22 cellular contexts compared by ENCODE assay signal in genomic region chr4:52263612-52264011, GRCh38.
A peak's percentile ranks its signal among the peaks of the same experiment; 100 is the strongest.
DNase-seq lines count a peak whose midpoint lies in the region; ATAC-seq and TF ChIP-seq lines count a peak whose summit lies in the region.
"Had no signal": no experiment of that assay in that cellular context is flagged by ENCODE, and none has a peak within 500 bp of the region (broad histone marks: within the 10 kb centered on the region; RNA-seq: fewer than 3 reads in every experiment).

No MANE protein-coding gene starts in this region.

- no peaks in the 10 kb centered on the region for H3K27me3 Mint-ChIP-seq in MCF 10A (ENCODE audit: insufficient read depth, unreplicated experiment)
- H3K27me3 Mint-ChIP-seq: activated CD4-positive, alpha-beta T cell treated with anti-CD3 and anti-CD28 coated beads, Interleukin-2, amount 10 ng/mL, durations not matched to agents 7 days and 5 days; CD4-positive, alpha-beta memory T cell had no signal

- DNase-seq in MCF 10A (ENCODE audit: unreplicated experiment) (peak; percentile 33), breast epithelium (ENCODE audit: low spot score in 2 of 2) (no peak), NCI-H446 (lab: John Stamatoyannopoulos, UW) (peak; percentile 83 to 95), epithelial cell of prostate (ENCODE audit: low read depth, low spot score) (peak; percentile 10), thoracic aorta (ENCODE audit: low spot score) (peak; percentile 4), smooth muscle cell (lab: John Stamatoyannopoulos, UW; ENCODE audit: unreplicated experiment) (no peak), inferior parietal cortex (ENCODE audit: extremely low spot score) (no peak), WERI-Rb-1 (no peak)
- DNase-seq: activated CD4-positive, alpha-beta T cell treated with anti-CD3 and anti-CD28 coated beads, Interleukin-2, amount 10 ng/mL, durations not matched to agents 7 days and 5 days; CD4-positive, alpha-beta memory T cell; esophagus squamous epithelium; mesendoderm; NCI-H2029 treated with DMSO at 0.1 percent for 48 hours; NCI-H748 treated with DMSO at 0.1 percent for 48 hours; Peyer's patch; stimulated activated CD4-positive, alpha-beta T cell treated with anti-CD3 and anti-CD28 coated beads, Interleukin-15, amount 100 ng/mL, for 24 hours; stimulated activated naive CD8-positive, alpha-beta T cell treated with anti-CD3 and anti-CD28 coated beads, Interleukin-15, Interleukin-2, amounts not matched to agents 100 U/mL and 50 U/mL, for 24 hours had no signal

- H3K4me3 ChIP-seq in breast epithelium, result no peak overlapping the region
- H3K4me3 ChIP-seq in thoracic aorta, result no peak overlapping the region
- H3K4me3 ChIP-seq in smooth muscle cell, result no peak overlapping the region
- H3K4me3 ChIP-seq in WERI-Rb-1 (ENCODE audit: low read depth, low read length), result no peak overlapping the region
- H3K4me3 ChIP-seq: body of pancreas, dorsolateral prefrontal cortex, esophagus squamous epithelium, GM12878, Peyer's patch had no signal

- no peak overlapping the region for H3K9ac ChIP-seq in smooth muscle cell (ENCODE audit: low read depth)

- H3K9me3 Mint-ChIP-seq in MCF 10A (ENCODE audit: unreplicated experiment), result no peaks in the 10 kb centered on the region

- no peaks in the 10 kb centered on the region for H3K4me1 ChIP-seq in breast epithelium
- peaks cover 10 to 44% of the 10 kb centered on the region in 2 donors for H3K4me1 ChIP-seq in thoracic aorta (ENCODE audit: control insufficient read depth in 1 of 2, low read depth in 2 of 2)
- H3K4me1 ChIP-seq in smooth muscle cell (ENCODE audit: low read depth), result no peaks in the 10 kb centered on the region
- H3K4me1 ChIP-seq: esophagus squamous epithelium, Peyer's patch had no signal

- no TSS peak for BruUV-seq in MCF 10A (replicated peaks; lab: Mats Ljungman, UMichigan)

- H3K36me3 ChIP-seq in breast epithelium, result no peaks in the 10 kb centered on the region
- no peaks in the 10 kb centered on the region for H3K36me3 ChIP-seq in thoracic aorta
- H3K36me3 ChIP-seq in smooth muscle cell (ENCODE audit: low read depth), result no peaks in the 10 kb centered on the region
- H3K36me3 ChIP-seq in WERI-Rb-1, result no peaks in the 10 kb centered on the region
- H3K36me3 ChIP-seq: esophagus squamous epithelium, Peyer's patch had no signal

- H2AFZ ChIP-seq in smooth muscle cell (ENCODE audit: low read depth), result no peak overlapping the region

- TF ChIP-seq CTCF in MCF 10A (IDR thresholded peaks at IDR 0.05; ENCODE audit: unreplicated experiment), result no peak
- no peak for TF ChIP-seq CTCF in breast epithelium (IDR thresholded peaks at IDR 0.05)
- no peak for TF ChIP-seq CTCF in thoracic aorta (IDR thresholded peaks at IDR 0.05)
- no peak for TF ChIP-seq CTCF in smooth muscle cell (IDR thresholded peaks at IDR 0.05; ENCODE audit: borderline replicate concordance, insufficient read depth, poor library complexity, severe bottlenecking)
- TF ChIP-seq CTCF in WERI-Rb-1 (IDR thresholded peaks at IDR 0.05; ENCODE audit: low read depth, low read length), result no peak

- H3F3A ChIP-seq in smooth muscle cell (ENCODE audit: low read depth), result no peaks in the 10 kb centered on the region

- H3K27ac ChIP-seq in breast epithelium (peak overlapping the region in 1 of 2 donors; percentile 21), epithelial cell of prostate (peak overlapping the region; percentile 46), thoracic aorta (peak overlapping the region; percentile 16 to 57), smooth muscle cell (ENCODE audit: low read depth) (no peak overlapping the region), WERI-Rb-1 (no peak overlapping the region)
- H3K27ac ChIP-seq: body of pancreas, esophagus squamous epithelium, Peyer's patch had no signal

- POLR2A ChIA-PET in MCF 10A (lab: Yijun Ruan, JAX), result no interaction called here

- H3K79me2 ChIP-seq in smooth muscle cell (ENCODE audit: low read depth), result no peaks in the 10 kb centered on the region

- H3K4me3 Mint-ChIP-seq in MCF 10A (ENCODE audit: unreplicated experiment), result no peak overlapping the region
- H3K4me3 Mint-ChIP-seq: activated CD4-positive, alpha-beta T cell treated with anti-CD3 and anti-CD28 coated beads, Interleukin-2, amount 10 ng/mL, durations not matched to agents 7 days and 5 days; CD4-positive, alpha-beta memory T cell had no signal

- no peak for TF ChIP-seq POLR2A in breast epithelium (IDR thresholded peaks at IDR 0.05)

- intact Hi-C loops in MCF 10A (cut with micrococcal nuclease), result no loop called here
- intact Hi-C loops in breast epithelium (cut with DNase I; ENCODE audit: low total_unique reads), result no loop called here

- H3K9me3 ChIP-seq in breast epithelium (no peaks in the 10 kb centered on the region), thoracic aorta (no peaks in the 10 kb centered on the region), smooth muscle cell (replicated peaks; ENCODE audit: low read depth) (no peaks in the 10 kb centered on the region), WERI-Rb-1 (ENCODE audit: severe bottlenecking) (no peaks in the 10 kb centered on the region)
- H3K9me3 ChIP-seq: body of pancreas, esophagus squamous epithelium, Peyer's patch had no signal

- no peaks in the 10 kb centered on the region for H3K4me1 Mint-ChIP-seq in MCF 10A (ENCODE audit: insufficient read depth, unreplicated experiment)
- H3K4me1 Mint-ChIP-seq: activated CD4-positive, alpha-beta T cell treated with anti-CD3 and anti-CD28 coated beads, Interleukin-2, amount 10 ng/mL, durations not matched to agents 7 days and 5 days; CD4-positive, alpha-beta memory T cell had no signal

- no peaks in the 10 kb centered on the region for H3K36me3 Mint-ChIP-seq in MCF 10A (ENCODE audit: insufficient read depth, unreplicated experiment)
- H3K36me3 Mint-ChIP-seq: CD4-positive, alpha-beta memory T cell had no signal

- no peak for ATAC-seq in thoracic aorta (ENCODE audit: insufficient number of reproducible peaks, low FRiP score, low read depth)
- ATAC-seq: body of pancreas; GM12878; HepG2; SK-N-SH treated with all-trans-retinoic acid at 6 μM for 48 hours; stimulated activated naive CD8-positive, alpha-beta T cell treated with anti-CD3 and anti-CD28 coated beads, Interleukin-15, Interleukin-2, amounts not matched to agents 100 U/mL and 50 U/mL, for 24 hours had no signal

- H4K20me1 ChIP-seq in smooth muscle cell (ENCODE audit: low read depth), result no peaks in the 10 kb centered on the region

- H3K27ac Mint-ChIP-seq in MCF 10A (ENCODE audit: low read depth, unreplicated experiment), result no peak overlapping the region
- H3K27ac Mint-ChIP-seq: activated CD4-positive, alpha-beta T cell treated with anti-CD3 and anti-CD28 coated beads, Interleukin-2, amount 10 ng/mL, durations not matched to agents 7 days and 5 days; CD4-positive, alpha-beta memory T cell had no signal

- no peak overlapping the region for H3K4me2 ChIP-seq in smooth muscle cell

- CTCF ChIA-PET in MCF 10A (lab: Yijun Ruan, JAX), result interaction anchor here (0.6 to 1.2 kb wide), 2 partner anchors 29 to 720 kb away, joined by 3 read pairs; no protein-coding TSS in a partner anchor

- H3K27me3 ChIP-seq in breast epithelium (no peaks in the 10 kb centered on the region), thoracic aorta (replicated peaks; ENCODE audit: insufficient read depth) (no peaks in the 10 kb centered on the region), smooth muscle cell (ENCODE audit: low read depth) (no peaks in the 10 kb centered on the region), WERI-Rb-1 (ENCODE audit: insufficient read depth, low read depth, severe bottlenecking) (peaks cover 65% of the 10 kb centered on the region)
- H3K27me3 ChIP-seq: body of pancreas, dorsolateral prefrontal cortex, esophagus squamous epithelium, Peyer's patch had no signal

Comparison
In these comparisons a context has a peak if more than half of its experiments do, and no peak if none do; other contexts are left out.
1. DNase-seq: peak in MCF 10A (single experiment), NCI-H446 (2 of 2), epithelial cell of prostate (single experiment) and thoracic aorta (single experiment); none in breast epithelium (0 of 2), smooth muscle cell (single experiment), inferior parietal cortex (single experiment) and WERI-Rb-1 (single experiment).
2. H3K27ac ChIP-seq: peak in epithelial cell of prostate (single experiment) and thoracic aorta (2 of 2); none in smooth muscle cell (single experiment) and WERI-Rb-1 (single experiment).